1 cellular context compared by ENCODE assay signal in the genomic region with DNA sequence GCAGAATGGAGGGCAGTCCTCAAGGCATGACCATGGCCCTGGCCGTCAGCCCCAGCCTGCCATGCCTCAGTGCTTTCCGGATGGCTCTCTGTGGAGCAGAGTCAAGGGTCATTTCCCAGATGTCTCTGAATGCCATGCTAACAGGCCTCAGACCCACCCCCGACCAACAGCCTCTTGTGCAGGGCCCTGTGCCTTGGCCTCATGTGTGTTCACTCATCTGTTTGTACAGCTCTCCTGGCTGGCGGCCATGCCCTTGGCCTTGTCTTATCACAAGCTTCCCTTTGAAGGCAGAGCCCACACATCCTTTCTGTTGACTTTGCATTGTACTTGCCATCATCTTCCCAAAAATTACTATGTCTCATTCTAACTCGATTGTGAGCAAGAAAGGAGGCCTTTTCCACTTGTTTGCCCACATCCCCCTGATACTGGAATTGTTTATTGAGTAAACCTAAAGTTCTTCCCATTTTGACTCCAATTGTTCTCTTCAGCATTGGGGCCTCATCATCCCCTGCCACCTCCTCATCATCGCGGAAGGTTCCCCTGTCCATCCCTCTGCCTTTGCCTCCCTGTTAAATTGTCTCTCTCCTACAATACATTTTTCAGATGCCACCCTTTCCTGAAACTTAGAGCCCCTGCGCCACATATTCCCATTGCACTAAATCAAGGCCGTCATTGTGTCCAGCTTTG.
TF ChIP-seq lines count a peak whose summit lies in the region.

No MANE protein-coding gene starts in this region.

TF ChIP-seq in IMR-90, 13 proteins besides CTCF, POLR2A, EP300 and RAD21:
- TF ChIP-seq MAZ (IDR thresholded peaks at IDR 0.05; ENCODE audit: borderline replicate concordance, low read depth, low read length) (no peak), BHLHE40 (IDR thresholded peaks at IDR 0.05; ENCODE audit: low read depth, low read length) (no peak), SMC3 (IDR thresholded peaks at IDR 0.05; ENCODE audit: low read depth, low read length) (no peak), RCOR1 (IDR thresholded peaks at IDR 0.05; ENCODE audit: insufficient replicate concordance, low read length) (no peak), NFE2L2 (IDR thresholded peaks at IDR 0.05; ENCODE audit: low read depth, low read length) (no peak)
